In genomic region chr6:145241039-145241438, GRCh38 we compare ENCODE assay signal across 21 cellular contexts.
DNase-seq lines count a peak whose midpoint lies in the region; ATAC-seq and TF ChIP-seq lines count a peak whose summit lies in the region.
"Had no signal": no experiment of that assay in that cellular context is flagged by ENCODE, and none has a peak within 500 bp of the region (broad histone marks: within the 10 kb centered on the region; RNA-seq: fewer than 3 reads in every experiment).

No MANE protein-coding gene starts in this region.

- DNase-seq in Caki2 (ENCODE audit: low read depth) (peak; percentile 8), LNCaP clone FGC (ENCODE audit: low read depth) (peak; percentile 36), choroid plexus epithelial cell (ENCODE audit: low read depth) (peak; percentile 68), myocyte (ENCODE audit: low read depth) (peak; percentile 6), mucosa of gallbladder (ENCODE audit: low spot score) (no peak)
- no peak for DNase-seq in activated CD4-positive, alpha-beta memory T cell treated with anti-CD3 and anti-CD28 coated beads, Interleukin-2, amount 10 ng/mL, durations not matched to agents 7 days and 5 days
- DNase-seq in CD4-positive, alpha-beta T cell: no peak
- DNase-seq: activated CD4-positive, alpha-beta T cell treated with anti-CD3 and anti-CD28 coated beads for 36 hours; activated T-cell treated with anti-CD3 and anti-CD28 coated beads for 4 hours; adrenal gland; glutamatergic neuron; NCI-H510A; stimulated activated CD8-positive, alpha-beta memory T cell treated with anti-CD3 and anti-CD28 coated beads, Interleukin-4, amount 100 ng/mL, for 48 hours; T-helper 17 cell; upper lobe of left lung had no signal

- TF ChIP-seq CTCF in LNCaP clone FGC (IDR thresholded peaks at IDR 0.05; ENCODE audit: control insufficient read depth, extremely low read depth, insufficient read depth) (no peak), choroid plexus epithelial cell (conservative IDR thresholded peaks at IDR 0.05; ENCODE audit: low read depth, low read length) (no peak)
- TF ChIP-seq CTCF in CD4-positive, alpha-beta T cell (IDR thresholded peaks at IDR 0.05): no peak

- no peaks in the 10 kb centered on the region for H3K27me3 Mint-ChIP-seq in activated CD4-positive, alpha-beta memory T cell treated with anti-CD3 and anti-CD28 coated beads, Interleukin-2, amount 10 ng/mL, durations not matched to agents 7 days and 5 days
- peaks cover 32% of the 10 kb centered on the region for H3K27me3 Mint-ChIP-seq in CD4-positive, alpha-beta T cell
- H3K27me3 Mint-ChIP-seq: progenitor cell of endocrine pancreas had no signal

- no peaks in the 10 kb centered on the region for H3K9me3 ChIP-seq in CD4-positive, alpha-beta T cell (ENCODE audit: control insufficient read depth, low read length)
- H3K9me3 ChIP-seq: adrenal gland, upper lobe of left lung had no signal

- no peaks in the 10 kb centered on the region for H3K36me3 Mint-ChIP-seq in activated CD4-positive, alpha-beta memory T cell treated with anti-CD3 and anti-CD28 coated beads, Interleukin-2, amount 10 ng/mL, durations not matched to agents 7 days and 5 days (ENCODE audit: low read depth)
- no peaks in the 10 kb centered on the region for H3K36me3 Mint-ChIP-seq in CD4-positive, alpha-beta T cell (ENCODE audit: low read depth)
- H3K36me3 Mint-ChIP-seq: CD14-positive monocyte, IgD-negative memory B cell had no signal

- intact Hi-C loops in CD4-positive, alpha-beta T cell (cut with DNase I, micrococcal nuclease): no loop called here

- H3K4me3 ChIP-seq in LNCaP clone FGC (ENCODE audit: low read depth, low read length): no peak overlapping the region
- no peak overlapping the region for H3K4me3 ChIP-seq in choroid plexus epithelial cell (ENCODE audit: low read depth, low read length)
- H3K4me3 ChIP-seq: adrenal gland, dorsolateral prefrontal cortex, upper lobe of left lung had no signal

- no peak overlapping the region for H3K27ac ChIP-seq in CD4-positive, alpha-beta T cell (ENCODE audit: low read depth, low read length)
- H3K27ac ChIP-seq: adrenal gland, dorsolateral prefrontal cortex, upper lobe of left lung had no signal

- H3K4me1 Mint-ChIP-seq in activated CD4-positive, alpha-beta memory T cell treated with anti-CD3 and anti-CD28 coated beads, Interleukin-2, amount 10 ng/mL, durations not matched to agents 7 days and 5 days: no peaks in the 10 kb centered on the region
- H3K4me1 Mint-ChIP-seq in CD4-positive, alpha-beta T cell (ENCODE audit: low read depth): no peaks in the 10 kb centered on the region
- H3K4me1 Mint-ChIP-seq: activated CD4-positive, alpha-beta T cell treated with anti-CD3 and anti-CD28 coated beads for 36 hours; CD14-positive monocyte; IgD-negative memory B cell; T-helper 17 cell had no signal

- no peak overlapping the region for H3K4me3 Mint-ChIP-seq in activated CD4-positive, alpha-beta memory T cell treated with anti-CD3 and anti-CD28 coated beads, Interleukin-2, amount 10 ng/mL, durations not matched to agents 7 days and 5 days
- H3K4me3 Mint-ChIP-seq in CD4-positive, alpha-beta T cell: no peak overlapping the region
- H3K4me3 Mint-ChIP-seq: activated CD4-positive, alpha-beta T cell treated with anti-CD3 and anti-CD28 coated beads for 36 hours; CD14-positive monocyte; IgD-negative memory B cell; T-helper 17 cell had no signal

- in situ Hi-C loops in Caki2 (cut with HindIII; ENCODE audit: low pct_unique_long_range_greater_than_20kb, low sequenced_read_pairs): no loop called here

- CTCF ChIA-PET in activated CD4-positive, alpha-beta memory T cell treated with anti-CD3 and anti-CD28 coated beads, Interleukin-2, amount 10 ng/mL, durations not matched to agents 7 days and 5 days (lab: Charles Lee): no interaction called here
- CTCF ChIA-PET in CD4-positive, alpha-beta T cell (lab: Charles Lee): no interaction called here

- no peaks in the 10 kb centered on the region for H3K9me3 Mint-ChIP-seq in activated CD4-positive, alpha-beta memory T cell treated with anti-CD3 and anti-CD28 coated beads, Interleukin-2, amount 10 ng/mL, durations not matched to agents 7 days and 5 days
- H3K9me3 Mint-ChIP-seq in CD4-positive, alpha-beta T cell: no peaks in the 10 kb centered on the region
- H3K9me3 Mint-ChIP-seq: IgD-negative memory B cell had no signal

- no peak overlapping the region for H3K27ac Mint-ChIP-seq in activated CD4-positive, alpha-beta memory T cell treated with anti-CD3 and anti-CD28 coated beads, Interleukin-2, amount 10 ng/mL, durations not matched to agents 7 days and 5 days
- no peak overlapping the region for H3K27ac Mint-ChIP-seq in CD4-positive, alpha-beta T cell
- H3K27ac Mint-ChIP-seq: activated CD4-positive, alpha-beta T cell treated with anti-CD3 and anti-CD28 coated beads for 36 hours; CD14-positive monocyte; progenitor cell of endocrine pancreas; T-helper 17 cell had no signal

- H3K27me3 ChIP-seq in CD4-positive, alpha-beta T cell (ENCODE audit: control insufficient read depth, insufficient read depth, low read length): no peaks in the 10 kb centered on the region
- H3K27me3 ChIP-seq: dorsolateral prefrontal cortex, upper lobe of left lung had no signal

- ATAC-seq in HG03521 (IDR thresholded peaks at IDR 0.05; ENCODE audit: unreplicated experiment): no peak
- ATAC-seq in CD4-positive, alpha-beta T cell (ENCODE audit: poor library complexity): no peak
- ATAC-seq: activated CD4-positive, alpha-beta T cell treated with anti-CD3 and anti-CD28 coated beads for 36 hours; Right ventricle myocardium inferior; T-helper 17 cell had no signal

- POLR2A ChIA-PET in activated CD4-positive, alpha-beta memory T cell treated with anti-CD3 and anti-CD28 coated beads, Interleukin-2, amount 10 ng/mL, durations not matched to agents 7 days and 5 days (lab: Charles Lee): no interaction called here
- POLR2A ChIA-PET in CD4-positive, alpha-beta T cell (lab: Charles Lee): no interaction called here

Comparison
In these comparisons a context has a peak if more than half of its experiments do, and no peak if none do; other contexts are left out.
1. DNase-seq: peak in Caki2 (single experiment), LNCaP clone FGC (single experiment), choroid plexus epithelial cell (single experiment) and myocyte (single experiment); none in activated CD4-positive, alpha-beta memory T cell treated with anti-CD3 and anti-CD28 coated beads, Interleukin-2, amount 10 ng/mL, durations not matched to agents 7 days and 5 days (single experiment), mucosa of gallbladder (single experiment) and CD4-positive, alpha-beta T cell (0 of 10).